ENCODE assay signal across 9 cellular contexts in the genomic region with DNA sequence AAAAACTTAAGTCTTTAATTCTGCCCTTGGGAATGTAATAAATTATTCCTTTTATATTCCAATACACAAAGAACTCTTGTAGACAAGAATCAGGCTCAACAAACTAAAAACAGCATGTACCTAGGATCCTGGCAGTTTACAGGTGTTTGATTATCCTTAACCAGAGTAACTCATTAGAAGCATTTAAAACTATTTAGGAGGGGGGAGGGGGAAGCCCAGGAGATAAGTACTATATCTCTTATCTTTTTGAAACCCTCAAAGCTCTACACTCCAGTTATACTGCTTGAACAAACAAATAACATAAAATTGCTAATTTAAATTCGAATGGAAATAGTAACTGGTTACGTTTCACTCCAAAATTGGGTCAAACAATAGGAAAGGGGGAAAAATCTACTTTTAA. TPM values are rescaled to one million over a fixed set of nuclear protein-coding genes. Genes with fewer than 3 reads are reported as not detected.
A peak's percentile ranks its signal among the peaks of the same experiment; 100 is the strongest.
DNase-seq lines count a peak whose midpoint lies in the region; ATAC-seq, FAIRE-seq and TF ChIP-seq lines count a peak whose summit lies in the region.
"Had no signal": no experiment of that assay in that cellular context is flagged by ENCODE, and none has a peak within 500 bp of the region (broad histone marks: within the 10 kb centered on the region; RNA-seq: fewer than 3 reads in every experiment).

No MANE protein-coding gene starts in this region.

- ATAC-seq in left ventricle myocardium superior (no peak), GM12878 (no peak), GM18502 (IDR thresholded peaks at IDR 0.05; ENCODE audit: poor library complexity, unreplicated experiment) (no peak), GM19324 (IDR thresholded peaks at IDR 0.05; ENCODE audit: low FRiP score, unreplicated experiment) (no peak), HG03097 (IDR thresholded peaks at IDR 0.05; ENCODE audit: low FRiP score, unreplicated experiment) (no peak)

- H3K4me2 ChIP-seq in GM12878 (ENCODE audit: control insufficient read depth, insufficient read depth) (peak overlapping the region; percentile 83), mesendoderm (ENCODE audit: low read length) (peak overlapping the region; percentile 43)

- peak overlapping the region; percentile 99 for H3K9ac ChIP-seq in GM12878 (ENCODE audit: control insufficient read depth, insufficient read depth, low read length)
- H3K9ac ChIP-seq in mesendoderm (ENCODE audit: low read length) = peak overlapping the region; percentile 100

- POLR2A ChIA-PET in GM12878 (lab: Charles Lee) = interaction anchor here (1.5 to 3.8 kb wide), 3 partner anchors 14 to 61 kb away, joined by 7 to 20 read pairs (median 9); a partner anchor contains a TSS

- H2BK15ac ChIP-seq in mesendoderm (replicated peaks; ENCODE audit: low read depth) = no peak overlapping the region

- SMC1A ChIA-PET in GM12878 (lab: Charles Lee; ENCODE audit: uncharacterized antibody, unreplicated experiment) = interaction anchor here (0.7 to 1.6 kb wide), 2 partner anchors 10 to 20 kb away, joined by 3 to 6 read pairs; no protein-coding TSS in a partner anchor

- peak; percentile 27 for FAIRE-seq in GM12878 (lab: Jason Lieb, UNC)

- CTCF ChIA-PET in GM12878 (lab: Yijun Ruan, JAX) = interaction anchor here (1.0 to 3.0 kb wide), 5 partner anchors 19 to 65 kb away, joined by 3 to 11 read pairs (median 4); no protein-coding TSS in a partner anchor

- H3K36me3 ChIP-seq in left ventricle myocardium inferior = peaks cover 18% of the 10 kb centered on the region
- peaks cover 1 to 7% of the 10 kb centered on the region in 2 experiments; a peak in 2 of 4 replicates for H3K36me3 ChIP-seq in GM12878 (ENCODE audit: control insufficient read depth in 2 of 2, insufficient read depth in 2 of 2, low read length in 1 of 2)
- peaks cover 2% of the 10 kb centered on the region for H3K36me3 ChIP-seq in mesendoderm (ENCODE audit: control insufficient read depth, insufficient read depth, low read length)
- H3K36me3 ChIP-seq in vagina = peaks cover 0 to 7% of the 10 kb centered on the region in 2 donors

- no peak for TF ChIP-seq RAD21 in GM12878 (IDR thresholded peaks at IDR 0.05; ENCODE audit: insufficient read depth, low read depth, low read length)

- TF ChIP-seq EP300 in GM12878 (IDR thresholded peaks at IDR 0.05; ENCODE audit: borderline replicate concordance in 1 of 2, control insufficient read depth in 1 of 2, low read depth in 2 of 2, low read length in 2 of 2) = no peak

- peaks cover 88% of the 10 kb centered on the region for H3K79me2 ChIP-seq in GM12878 (ENCODE audit: control insufficient read depth, insufficient read depth, low read length)
- peaks cover 68% of the 10 kb centered on the region for H3K79me2 ChIP-seq in mesendoderm (ENCODE audit: control insufficient read depth, insufficient read depth, low read length)

- H3K4me1 ChIP-seq in left ventricle myocardium inferior (peaks cover 97% of the 10 kb centered on the region), GM12878 (ENCODE audit: control insufficient read depth, insufficient read depth, low read length) (peaks cover 9% of the 10 kb centered on the region), mesendoderm (ENCODE audit: control insufficient read depth, low read depth, low read length) (no peaks in the 10 kb centered on the region), vagina (peaks cover 68% of the 10 kb centered on the region)

- peak overlapping the region; percentile 99 for H3K4me3 ChIP-seq in left ventricle myocardium inferior
- H3K4me3 ChIP-seq in GM12878 = peak overlapping the region; percentile 97
- peak overlapping the region; percentile 10 for H3K4me3 ChIP-seq in mesendoderm (ENCODE audit: low read length)
- peak overlapping the region; percentile 95 to 98 for H3K4me3 ChIP-seq in vagina

- H3K27ac ChIP-seq in left ventricle myocardium inferior (replicated peaks) (peak overlapping the region; percentile 100), GM12878 (ENCODE audit: control insufficient read depth, insufficient read depth) (peak overlapping the region; percentile 97), mesendoderm (ENCODE audit: low read depth, low read length) (no peak overlapping the region), vagina (peak overlapping the region; percentile 98)

- TF ChIP-seq POLR2A in GM12878 (IDR thresholded peaks at IDR 0.05; ENCODE audit: low read depth, low read length) (no peak), vagina (IDR thresholded peaks at IDR 0.05) (no peak)

- peaks cover 1% of the 10 kb centered on the region for H3K79me1 ChIP-seq in mesendoderm (ENCODE audit: low read length)

- H2AK5ac ChIP-seq in mesendoderm (ENCODE audit: low read length) = no peak overlapping the region

- intact Hi-C loops in left ventricle myocardium inferior (cut with micrococcal nuclease) = no loop called here
- intact Hi-C loops in left ventricle myocardium superior (cut with micrococcal nuclease) = no loop called here
- intact Hi-C loops in GM12878 (cut with micrococcal nuclease; ENCODE audit: unreplicated experiment) = loop anchor here (5.0 to 10.0 kb wide), 3 partner anchors 60 to 527 kb away; a partner anchor contains a TSS
- intact Hi-C loops in vagina (cut with DNase I) = loop anchor here (5.0 kb wide), 1 partner anchor 65 kb away; a partner anchor contains a TSS

- RAD21 ChIA-PET in GM12878 (lab: Charles Lee; ENCODE audit: unreplicated experiment) = interaction anchor here (1.2 to 2.0 kb wide), 3 partner anchors 20 to 65 kb away, joined by 3 to 4 read pairs (median 3); a partner anchor contains a TSS

- peaks cover 10% of the 10 kb centered on the region for H4K20me1 ChIP-seq in GM12878 (ENCODE audit: control insufficient read depth, insufficient read depth)

- BruUV-seq in GM12878 (replicated peaks; lab: Mats Ljungman, UMichigan) = no TSS peak

- in situ Hi-C loops in GM12878 (cut with MboI) = no loop called here

- H2AFZ ChIP-seq in GM12878 (ENCODE audit: control insufficient read depth, low read depth, low read length) = no peak overlapping the region

- no peak overlapping the region for H4K8ac ChIP-seq in mesendoderm (ENCODE audit: low read depth, low read length)

- H3K27me3 ChIP-seq in left ventricle myocardium inferior (ENCODE audit: low read depth) (no peaks in the 10 kb centered on the region), GM12878 (replicated peaks in 1 of 2; ENCODE audit: control insufficient read depth in 2 of 2, insufficient read depth in 2 of 2, low read length in 1 of 2) (no peaks in the 10 kb centered on the region), mesendoderm (ENCODE audit: insufficient read depth, low read length, poor library complexity) (no peaks in the 10 kb centered on the region), vagina (no peaks in the 10 kb centered on the region)

- WGBS in GM12878 (ENCODE audit: insufficient coverage, insufficient replicate concordance, low lambda C conversion rate, missing lambda C conversion rate) = 0% methylated on average over 2 of the region's 2 CpGs
- no CpG with 5 or more reads among the region's 2 CpGs for WGBS in mesendoderm (ENCODE audit: extremely low coverage, insufficient coverage, low lambda C conversion rate)

- no peak overlapping the region for H2BK5ac ChIP-seq in mesendoderm (ENCODE audit: low read length)

- H3K23ac ChIP-seq in mesendoderm (ENCODE audit: low read length) = no peak overlapping the region

- no peak overlapping the region for H3K18ac ChIP-seq in mesendoderm (ENCODE audit: low read length)

- H3K4ac ChIP-seq in mesendoderm (ENCODE audit: low read depth, low read length) = no peak overlapping the region

- no peak overlapping the region for H4K5ac ChIP-seq in mesendoderm (ENCODE audit: low read length)

- H3K9me3 ChIP-seq in left ventricle myocardium inferior (replicated peaks) = no peaks in the 10 kb centered on the region
- H3K9me3 ChIP-seq in GM12878 (replicated peaks; ENCODE audit: control insufficient read depth, insufficient read depth, low read length) = no peaks in the 10 kb centered on the region; the same call in 2 of the 3 replicates
- no peaks in the 10 kb centered on the region for H3K9me3 ChIP-seq in vagina

- H2BK120ac ChIP-seq in mesendoderm (ENCODE audit: low read depth, low read length) = no peak overlapping the region

- TF ChIP-seq CTCF in left ventricle myocardium inferior (IDR thresholded peaks at IDR 0.05; ENCODE audit: borderline replicate concordance) = no peak
- no peak for TF ChIP-seq CTCF in GM12878 (IDR thresholded peaks at IDR 0.05 in 2 of 3, conservative IDR thresholded peaks at IDR 0.05 in 1 of 3; ENCODE audit: control insufficient read depth in 2 of 3, extremely low read depth in 1 of 3, insufficient read depth in 1 of 3, low read depth in 3 of 3, low read length in 3 of 3)
- TF ChIP-seq CTCF in vagina (IDR thresholded peaks at IDR 0.05) = no peak

- peak overlapping the region; percentile 100 for H3K56ac ChIP-seq in mesendoderm (ENCODE audit: low read length)

- DNase-seq in left ventricle myocardium inferior (no peak), left ventricle myocardium superior (no peak), GM12878 (ENCODE audit: low read depth, low spot score) (no peak), mesendoderm (peak; percentile 58), vagina (ENCODE audit: extremely low spot score in 2 of 2) (no peak)
- DNase-seq: NCI-H226 had no signal

RNA-seq across cellular contexts. Expression of a gene that starts 1.9 kb away (rescaled TPM):
- total RNA-seq in left ventricle myocardium inferior = 490 TPM
- total RNA-seq in left ventricle myocardium superior = 531 TPM
- 109 and 114 TPM in 2 replicates for total RNA-seq in GM12878 (2013; cell fraction: nucleolus; rRNA removed)
- 300 and 328 TPM in 2 replicates for total RNA-seq in GM12878 (2014; rRNA removed)
- total RNA-seq in GM12878 (2014; rRNA removed; fragmentation: Illumina TruSeq; extraction: Trizol) = 341 and 350 TPM in 2 replicates
- 340 and 342 TPM in 2 replicates for total RNA-seq in GM12878 (2021)
- polyA plus RNA-seq in GM12878 (2011; ENCODE audit: low read depth) = 223 TPM
- 468 and 566 TPM in 2 replicates for polyA plus RNA-seq in GM12878 (2011; rRNA removed)
- 345 and 364 TPM in 2 replicates for polyA plus RNA-seq in GM12878 (2011; cell fraction: cytosol; rRNA removed)
- polyA plus RNA-seq in GM12878 (2011; cell fraction: nucleus; rRNA removed) = 187 and 210 TPM in 2 replicates
- polyA plus RNA-seq in GM12878 (2012) = 273 and 335 TPM in 2 replicates
- 409 and 473 TPM in 2 replicates for polyA plus RNA-seq in GM12878 (2014; fragmentation: Illumina TruSeq; extraction: Trizol)
- polyA plus RNA-seq in GM12878 (2014; fragmentation: Nextera tagmentation; extraction: Ambion mirVana) = 100 to 1,000 TPM; 618 to 719 TPM
- polyA plus RNA-seq in GM12878 (2014; rRNA removed) = 362 and 390 TPM in 2 replicates
- polyA plus RNA-seq in GM12878 (2016; fragmentation: Nextera tagmentation; extraction: Ambion mirVana) = 100 to 1,000 TPM; 618 to 628 TPM
- 313 and 389 TPM in 2 replicates for polyA minus RNA-seq in GM12878 (2011; rRNA and poly(A)+ RNA removed)
- 104 and 110 TPM in 2 replicates for polyA minus RNA-seq in GM12878 (2011; cell fraction: cytosol; rRNA and poly(A)+ RNA removed)
- polyA minus RNA-seq in GM12878 (2011; cell fraction: nucleus; rRNA and poly(A)+ RNA removed) = 49.8 and 61.3 TPM in 2 replicates
- 358 TPM for polyA plus RNA-seq in mesendoderm (2013, experiment 1 of 2)
- polyA plus RNA-seq in mesendoderm (2013, experiment 2 of 2) = 356 TPM
- 405 TPM for total RNA-seq in vagina

RNA-seq across cellular contexts. Expression of a gene that starts 21.0 kb away (rescaled TPM):
- total RNA-seq in left ventricle myocardium inferior (21.3 TPM), left ventricle myocardium superior (25.9 TPM), GM12878 (2014; rRNA removed) (28.3 and 39.5 TPM in 2 replicates), GM12878 (2014; rRNA removed; fragmentation: Illumina TruSeq; extraction: Trizol) (46.0 and 47.1 TPM in 2 replicates), GM12878 (2021) (36.8 and 38.6 TPM in 2 replicates), vagina (16.2 TPM)
- 8.1 and 10.0 TPM in 2 replicates for total RNA-seq in GM12878 (2013; cell fraction: nucleolus; rRNA removed)
- polyA plus RNA-seq in GM12878 (2011; ENCODE audit: low read depth) = 28.6 TPM
- polyA plus RNA-seq in GM12878 (2011; rRNA removed) (43.3 and 61.7 TPM in 2 replicates), GM12878 (2014; fragmentation: Illumina TruSeq; extraction: Trizol) (42.3 and 45.4 TPM in 2 replicates), GM12878 (2014; fragmentation: Nextera tagmentation; extraction: Ambion mirVana) (10 to 100 TPM; 54.1 to 58.2 TPM), GM12878 (2014; rRNA removed) (28.5 and 32.3 TPM in 2 replicates), GM12878 (2016; fragmentation: Nextera tagmentation; extraction: Ambion mirVana) (10 to 100 TPM; 66.7 to 72.2 TPM)
- polyA plus RNA-seq in GM12878 (2011; cell fraction: cytosol; rRNA removed) = 41.9 and 59.0 TPM in 2 replicates
- polyA plus RNA-seq in GM12878 (2011; cell fraction: nucleus; rRNA removed) = 10.0 and 10.5 TPM in 2 replicates
- 31.3 and 35.0 TPM in 2 replicates for polyA plus RNA-seq in GM12878 (2012)
- polyA minus RNA-seq in GM12878 (2011; rRNA and poly(A)+ RNA removed) = 14.6 and 23.3 TPM in 2 replicates
- 6.7 and 15.2 TPM in 2 replicates for polyA minus RNA-seq in GM12878 (2011; cell fraction: cytosol; rRNA and poly(A)+ RNA removed)
- 4.1 and 11.7 TPM in 2 replicates for polyA minus RNA-seq in GM12878 (2011; cell fraction: nucleus; rRNA and poly(A)+ RNA removed)
- polyA plus RNA-seq in mesendoderm (2013, experiment 1 of 2) = 15.1 TPM
- polyA plus RNA-seq in mesendoderm (2013, experiment 2 of 2) = 15.1 TPM

Comparison
In these comparisons a context has a peak if more than half of its experiments do, and no peak if none do; other contexts are left out.
1. H3K4me3 ChIP-seq: peak in every context shown above with its lines; median percentile 99 in left ventricle myocardium inferior; 97 in GM12878; 96 in vagina; 10 in mesendoderm.
2. intact Hi-C loops: an anchor here in GM12878 (5.0 to 10.0 kb wide) and vagina (5.0 kb wide); none called in left ventricle myocardium inferior and left ventricle myocardium superior.